ENCODE assay signal across 9 cellular contexts in the genomic region with DNA sequence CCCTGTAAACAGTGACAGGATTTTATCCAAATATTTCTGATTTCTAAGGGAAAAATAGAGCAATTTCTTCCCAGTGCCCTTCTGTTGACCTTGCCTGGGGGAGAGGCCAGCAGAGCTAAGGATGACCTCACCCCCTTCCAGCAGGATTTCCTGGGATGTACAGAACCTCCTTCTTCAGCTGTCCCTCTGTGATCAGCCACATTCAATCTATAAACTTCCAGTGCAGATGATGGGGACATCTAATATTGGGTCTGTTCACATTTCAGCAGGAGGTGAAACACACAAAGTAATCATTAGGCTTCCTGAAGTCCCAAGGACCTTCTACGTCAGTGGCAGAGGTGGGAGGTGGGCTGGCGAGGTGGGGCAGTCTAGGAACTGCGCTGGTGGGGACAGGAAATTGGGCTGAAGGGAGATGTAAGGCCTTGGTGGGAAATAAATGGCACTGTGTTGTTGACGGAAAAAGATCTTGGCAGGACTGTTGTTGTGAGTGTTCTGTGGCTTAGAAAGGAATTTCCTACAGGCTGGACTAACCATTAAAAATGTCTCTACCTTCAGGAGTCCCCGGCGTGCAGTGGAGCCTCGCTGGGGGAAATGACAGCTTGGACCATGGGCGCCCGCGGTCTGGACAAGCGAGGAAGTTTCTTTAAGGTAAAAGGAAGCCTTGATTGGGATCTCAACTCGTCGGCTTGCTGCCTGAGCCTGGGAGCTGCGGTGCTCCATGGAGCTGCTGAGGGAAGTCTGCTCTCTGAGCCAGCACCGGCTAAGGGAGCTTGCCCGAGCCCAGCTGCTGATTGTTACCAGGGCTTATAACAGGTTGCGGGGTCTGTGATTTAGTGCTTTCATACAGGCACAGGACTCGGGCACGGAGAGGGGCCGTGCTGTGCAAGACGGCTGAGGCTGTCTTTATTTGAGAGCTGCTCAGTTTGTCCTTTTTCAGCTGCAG.
A peak's percentile ranks its signal among the peaks of the same experiment; 100 is the strongest.
DNase-seq lines count a peak whose midpoint lies in the region; ATAC-seq, FAIRE-seq and TF ChIP-seq lines count a peak whose summit lies in the region.
"Had no signal": no experiment of that assay in that cellular context is flagged by ENCODE, and none has a peak within 500 bp of the region (broad histone marks: within the 10 kb centered on the region; RNA-seq: fewer than 3 reads in every experiment).

No MANE protein-coding gene starts in this region.

- no peaks in the 10 kb centered on the region for H3K79me2 ChIP-seq in GM23338 (replicated peaks; ENCODE audit: insufficient read depth)
- no peaks in the 10 kb centered on the region for H3K79me2 ChIP-seq in astrocyte (ENCODE audit: insufficient read depth, low read length)

- no peaks in the 10 kb centered on the region for H3K36me3 ChIP-seq in GM23338 (ENCODE audit: insufficient read depth)
- H3K36me3 ChIP-seq in astrocyte (ENCODE audit: insufficient read depth, low read length), result no peaks in the 10 kb centered on the region
- peaks cover 5 to 6% (median 5%) of the 10 kb centered on the region in 3 donors for H3K36me3 ChIP-seq in skeletal muscle tissue (ENCODE audit: control insufficient read depth in 3 of 3, insufficient read depth in 3 of 3, low read length in 3 of 3)
- H3K36me3 ChIP-seq in naive thymus-derived CD4-positive, alpha-beta T cell (ENCODE audit: control insufficient read depth in 2 of 3, insufficient read depth in 3 of 3, low read length in 3 of 3), result no peaks in the 10 kb centered on the region

- no peaks in the 10 kb centered on the region for H3K9me3 ChIP-seq in astrocyte (ENCODE audit: insufficient read depth, low read depth, low read length)
- H3K9me3 ChIP-seq in skeletal muscle tissue (ENCODE audit: control insufficient read depth in 3 of 3, low read length in 3 of 3), result no peaks in the 10 kb centered on the region
- no peaks in the 10 kb centered on the region for H3K9me3 ChIP-seq in naive thymus-derived CD4-positive, alpha-beta T cell (ENCODE audit: control insufficient read depth in 2 of 3, low read length in 3 of 3)

- H3K27me3 ChIP-seq in GM23338 (ENCODE audit: insufficient read depth) (no peaks in the 10 kb centered on the region), astrocyte (ENCODE audit: insufficient read depth, low read length) (no peaks in the 10 kb centered on the region), skeletal muscle tissue (ENCODE audit: control insufficient read depth in 3 of 3, insufficient read depth in 3 of 3, low read length in 3 of 3) (no peaks in the 10 kb centered on the region)
- no peaks in the 10 kb centered on the region for H3K27me3 ChIP-seq in naive thymus-derived CD4-positive, alpha-beta T cell (ENCODE audit: control insufficient read depth in 2 of 2, insufficient read depth in 2 of 2, low read length in 2 of 2)

- no peaks in the 10 kb centered on the region for H3K4me1 ChIP-seq in GM23338 (ENCODE audit: insufficient read depth)
- H3K4me1 ChIP-seq in astrocyte (ENCODE audit: insufficient read depth, low read length), result peaks cover 39% of the 10 kb centered on the region
- peaks cover 40 to 55% (median 44%) of the 10 kb centered on the region in 3 donors for H3K4me1 ChIP-seq in skeletal muscle tissue (ENCODE audit: control insufficient read depth in 3 of 3, insufficient read depth in 3 of 3, low read length in 3 of 3)
- H3K4me1 ChIP-seq in naive thymus-derived CD4-positive, alpha-beta T cell (ENCODE audit: control insufficient read depth in 2 of 2, insufficient read depth in 2 of 2, low read length in 2 of 2), result no peaks in the 10 kb centered on the region

- H3K9me2 ChIP-seq in GM23338 (ENCODE audit: insufficient read depth), result no peaks in the 10 kb centered on the region

- H2AFZ ChIP-seq in GM23338 (0 out of 2 replicates have a peak overlapping the region, but pooled peaks have one; percentile 43), astrocyte (ENCODE audit: low read depth, low read length) (peak overlapping the region; percentile 56)

- DNase-seq in GM23338 (ENCODE audit: low spot score) (peak; percentile 7), astrocyte (ENCODE audit: low read depth) (peak; percentile 91), hypothalamus (lab: John Stamatoyannopoulos, UW) (peak in 39 of 51 donors; percentile 14 to 81 (median 43))
- no peak for DNase-seq in naive thymus-derived CD4-positive, alpha-beta T cell
- DNase-seq: activated B cell treated with CpG ODN at 0.5 μM for 24 hours had no signal

- no peaks in the 10 kb centered on the region for H3F3A ChIP-seq in GM23338 (replicated peaks; ENCODE audit: low read depth)

- H3K4me1 Mint-ChIP-seq in GM23338, result peaks cover 2% of the 10 kb centered on the region; the same call in 1 of the 3 replicates
- H3K4me1 Mint-ChIP-seq in astrocyte (ENCODE audit: low read depth, unreplicated experiment), result peaks cover 42% of the 10 kb centered on the region
- H3K4me1 Mint-ChIP-seq in naive thymus-derived CD4-positive, alpha-beta T cell, result no peaks in the 10 kb centered on the region
- H3K4me1 Mint-ChIP-seq: activated B cell treated with CpG ODN at 0.5 μM for 24 hours had no signal

- no peak overlapping the region for H3K4me3 Mint-ChIP-seq in GM23338
- H3K4me3 Mint-ChIP-seq in astrocyte (ENCODE audit: unreplicated experiment), result peak overlapping the region; percentile 69
- no peak overlapping the region for H3K4me3 Mint-ChIP-seq in naive thymus-derived CD4-positive, alpha-beta T cell
- H3K4me3 Mint-ChIP-seq: activated B cell treated with CpG ODN at 0.5 μM for 24 hours had no signal

- H3K9me3 Mint-ChIP-seq in GM23338 (no peaks in the 10 kb centered on the region), astrocyte (ENCODE audit: unreplicated experiment) (peaks cover 7% of the 10 kb centered on the region)
- H3K9me3 Mint-ChIP-seq in naive thymus-derived CD4-positive, alpha-beta T cell, result peaks cover 0 to 5% (median 0%) of the 10 kb centered on the region in 11 donors
- H3K9me3 Mint-ChIP-seq: activated B cell treated with CpG ODN at 0.5 μM for 24 hours had no signal

- intact Hi-C loops in naive thymus-derived CD4-positive, alpha-beta T cell (cut with micrococcal nuclease), result no loop called here

- H3K9ac ChIP-seq in astrocyte (ENCODE audit: low read length) (peak overlapping the region; percentile 77), skeletal muscle tissue (ENCODE audit: low read depth in 1 of 3, low read length in 3 of 3) (peak overlapping the region; percentile 14 to 81 (median 66))

- TF ChIP-seq CTCF in GM23338 (conservative IDR thresholded peaks at IDR 0.05; ENCODE audit: low read depth in 2 of 2) (no peak), astrocyte (IDR thresholded peaks at IDR 0.05; ENCODE audit: insufficient read depth, low read depth, low read length) (no peak)

- ATAC-seq in GM23338 (peak; percentile 44; the same call in 2 of the 3 replicates), GM19397 (IDR thresholded peaks at IDR 0.05; ENCODE audit: unreplicated experiment) (no peak), GM21737 (IDR thresholded peaks at IDR 0.05; ENCODE audit: unreplicated experiment) (no peak), HG03469 (IDR thresholded peaks at IDR 0.05; ENCODE audit: unreplicated experiment) (no peak)
- no peak for ATAC-seq in naive thymus-derived CD4-positive, alpha-beta T cell

- H4K20me1 ChIP-seq in GM23338 (replicated peaks; ENCODE audit: insufficient read depth) (no peaks in the 10 kb centered on the region), astrocyte (ENCODE audit: insufficient read depth, low read length) (no peaks in the 10 kb centered on the region)

- H3K27ac ChIP-seq in GM23338 (ENCODE audit: low read depth), result no peak overlapping the region
- H3K27ac ChIP-seq in astrocyte (ENCODE audit: low read depth, low read length), result peak overlapping the region; percentile 81
- peak overlapping the region; percentile 84 for H3K27ac ChIP-seq in skeletal muscle tissue (ENCODE audit: low read depth, low read length)
- no peak overlapping the region for H3K27ac ChIP-seq in naive thymus-derived CD4-positive, alpha-beta T cell (ENCODE audit: low read depth, low read length)

- POLR2A ChIA-PET in naive thymus-derived CD4-positive, alpha-beta T cell (lab: Charles Lee), result no interaction called here

- H3K27ac Mint-ChIP-seq in GM23338 (no peak overlapping the region), astrocyte (ENCODE audit: unreplicated experiment) (peak overlapping the region; percentile 99)
- H3K27ac Mint-ChIP-seq in naive thymus-derived CD4-positive, alpha-beta T cell, result no peak overlapping the region
- H3K27ac Mint-ChIP-seq: activated B cell treated with CpG ODN at 0.5 μM for 24 hours had no signal

- H3K4me3 ChIP-seq in GM23338, result no peak overlapping the region
- peak overlapping the region; percentile 40 for H3K4me3 ChIP-seq in astrocyte (ENCODE audit: insufficient read depth, low read depth, low read length)
- peak overlapping the region; percentile 59 to 77 (median 72) for H3K4me3 ChIP-seq in skeletal muscle tissue (ENCODE audit: low read length in 3 of 3)
- H3K4me3 ChIP-seq in naive thymus-derived CD4-positive, alpha-beta T cell (ENCODE audit: low read length), result no peak overlapping the region

- H3K36me3 Mint-ChIP-seq in GM23338 (ENCODE audit: low read depth) (no peaks in the 10 kb centered on the region), astrocyte (ENCODE audit: low read depth, unreplicated experiment) (peaks cover 19% of the 10 kb centered on the region)
- H3K36me3 Mint-ChIP-seq in naive thymus-derived CD4-positive, alpha-beta T cell, result no peaks in the 10 kb centered on the region

- H3K27me3 Mint-ChIP-seq in GM23338 (ENCODE audit: insufficient read depth, low read depth, poor library complexity), result peaks cover 5% of the 10 kb centered on the region
- H3K27me3 Mint-ChIP-seq in astrocyte (ENCODE audit: low read depth, unreplicated experiment), result no peaks in the 10 kb centered on the region
- H3K27me3 Mint-ChIP-seq in naive thymus-derived CD4-positive, alpha-beta T cell, result peaks cover 16 to 28% (median 26%) of the 10 kb centered on the region in 5 donors

- peak; percentile 65 for FAIRE-seq in astrocyte (lab: Jason Lieb, UNC)

- no peak overlapping the region for H3K4me2 ChIP-seq in GM23338
- H3K4me2 ChIP-seq in astrocyte (ENCODE audit: low read length), result peak overlapping the region; percentile 79

- CTCF ChIA-PET in naive thymus-derived CD4-positive, alpha-beta T cell (lab: Charles Lee), result interaction anchor here (0.7 kb wide), 1 partner anchor 227 kb away, joined by 3 read pairs; no protein-coding TSS in a partner anchor

Comparison
In these comparisons a context has a peak if more than half of its experiments do, and no peak if none do; other contexts are left out.
1. DNase-seq: peak in GM23338 (single experiment), astrocyte (single experiment) and hypothalamus (39 of 51); none in naive thymus-derived CD4-positive, alpha-beta T cell (0 of 9).
2. H3K27ac ChIP-seq: peak in astrocyte (single experiment) and skeletal muscle tissue (single experiment); none in GM23338 (single experiment) and naive thymus-derived CD4-positive, alpha-beta T cell (single experiment).
3. H3K4me3 ChIP-seq: peak in astrocyte (single experiment) and skeletal muscle tissue (3 of 3); none in GM23338 (single experiment) and naive thymus-derived CD4-positive, alpha-beta T cell (single experiment).